Comparison of ENCODE assay signal across 8 cellular contexts in genomic region chr6:11317885-11318771, GRCh38.
DNase-seq lines count a peak whose midpoint lies in the region; ATAC-seq and TF ChIP-seq lines count a peak whose summit lies in the region.

No MANE protein-coding gene starts in this region.

- H3K4me3 Mint-ChIP-seq in activated naive CD4-positive, alpha-beta T cell treated with anti-CD3 and anti-CD28 coated beads, Interleukin-2, amount 50 U/mL, for 24 hours, result no peak overlapping the region
- no peak overlapping the region for H3K4me3 Mint-ChIP-seq in WTC11

- H3K36me3 ChIP-seq in Panc1 (ENCODE audit: control insufficient read depth, insufficient read depth, low read length) (no peaks in the 10 kb centered on the region), hepatocyte (replicated peaks; ENCODE audit: insufficient read depth, low read depth) (no peaks in the 10 kb centered on the region), skeletal muscle satellite cell (ENCODE audit: insufficient read depth, low read length) (no peaks in the 10 kb centered on the region)

- ATAC-seq in HG02610 (IDR thresholded peaks at IDR 0.05; ENCODE audit: unreplicated experiment) (peak; percentile 81), Panc1 (no peak), WTC11 (no peak)

- WGBS in hepatocyte (ENCODE audit: low lambda C conversion rate, missing lambda C conversion rate), result 58% methylated on average over 11 of the region's 11 CpGs

- peak overlapping the region; percentile 88 for H3K27ac Mint-ChIP-seq in activated naive CD4-positive, alpha-beta T cell treated with anti-CD3 and anti-CD28 coated beads, Interleukin-2, amount 50 U/mL, for 24 hours
- no peak overlapping the region for H3K27ac Mint-ChIP-seq in WTC11

- no peaks in the 10 kb centered on the region for H3K9me3 Mint-ChIP-seq in activated naive CD4-positive, alpha-beta T cell treated with anti-CD3 and anti-CD28 coated beads, Interleukin-2, amount 50 U/mL, for 24 hours
- peaks cover 15% of the 10 kb centered on the region for H3K9me3 Mint-ChIP-seq in WTC11

- BruUV-seq in Panc1 (replicated peaks; lab: Mats Ljungman, UMichigan), result no TSS peak

- no peaks in the 10 kb centered on the region for H4K20me1 ChIP-seq in hepatocyte (ENCODE audit: insufficient read depth, poor library complexity, severe bottlenecking)

- CTCF ChIA-PET in Panc1 (lab: Charles Lee), result no interaction called here
- CTCF ChIA-PET in WTC11 (lab: Charles Lee), result interaction anchor here (0.6 kb wide), 1 partner anchor 178 kb away, joined by 3 read pairs; no protein-coding TSS in a partner anchor

- H3K27ac ChIP-seq in Panc1 (ENCODE audit: low read length), result no peak overlapping the region
- peak overlapping the region; percentile 91 for H3K27ac ChIP-seq in hepatocyte

- H3K36me3 Mint-ChIP-seq in activated naive CD4-positive, alpha-beta T cell treated with anti-CD3 and anti-CD28 coated beads, Interleukin-2, amount 50 U/mL, for 24 hours, result peaks cover 42% of the 10 kb centered on the region
- H3K36me3 Mint-ChIP-seq in WTC11, result no peaks in the 10 kb centered on the region

- in situ Hi-C loops in Panc1 (cut with HindIII; ENCODE audit: low pct_unique_long_range_greater_than_20kb, low sequenced_read_pairs), result no loop called here

- intact Hi-C loops in Panc1 (cut with micrococcal nuclease; ENCODE audit: unreplicated experiment), result no loop called here

- H3K4me3 ChIP-seq in Panc1 (ENCODE audit: low read depth in 2 of 2, low read length in 2 of 2) (no peak overlapping the region), hepatocyte (no peak overlapping the region), skeletal muscle satellite cell (ENCODE audit: low read length) (peak overlapping the region; percentile 37)

- peak overlapping the region; percentile 68 for H3K9ac ChIP-seq in skeletal muscle satellite cell (ENCODE audit: low read depth, low read length)

- H3K9me2 ChIP-seq in hepatocyte (replicated peaks; ENCODE audit: insufficient read depth), result no peaks in the 10 kb centered on the region

- H3K4me1 ChIP-seq in Panc1 (ENCODE audit: control insufficient read depth, insufficient read depth, low read length), result no peaks in the 10 kb centered on the region; the same call in 1 of the 2 replicates
- peaks cover 34% of the 10 kb centered on the region for H3K4me1 ChIP-seq in hepatocyte (ENCODE audit: insufficient read depth)
- H3K4me1 ChIP-seq in skeletal muscle satellite cell (ENCODE audit: control insufficient read depth, insufficient read depth, low read length), result peaks cover 35% of the 10 kb centered on the region

- TF ChIP-seq CTCF in Panc1 (IDR thresholded peaks at IDR 0.05) (no peak), hepatocyte (IDR thresholded peaks at IDR 0.05; ENCODE audit: poor library complexity) (no peak), WTC11 (IDR thresholded peaks at IDR 0.05) (no peak)

- peaks cover 52% of the 10 kb centered on the region for H3K4me1 Mint-ChIP-seq in activated naive CD4-positive, alpha-beta T cell treated with anti-CD3 and anti-CD28 coated beads, Interleukin-2, amount 50 U/mL, for 24 hours
- H3K4me1 Mint-ChIP-seq in WTC11, result peaks cover 10% of the 10 kb centered on the region

- no peak overlapping the region for H2AFZ ChIP-seq in hepatocyte

- H3K27me3 ChIP-seq in Panc1 (ENCODE audit: control insufficient read depth, insufficient read depth, low read length) (no peaks in the 10 kb centered on the region), hepatocyte (no peaks in the 10 kb centered on the region), skeletal muscle satellite cell (ENCODE audit: control insufficient read depth, insufficient read depth, low read length) (no peaks in the 10 kb centered on the region)

- DNase-seq in ELR (ENCODE audit: low read depth) (peak; percentile 97), Panc1 (ENCODE audit: low read depth, low spot score) (peak; percentile 22), hepatocyte (ENCODE audit: low spot score) (peak; percentile 91), NCI-H146 (lab: John Stamatoyannopoulos, UW) (no peak), WTC11 (ENCODE audit: low spot score) (no peak)

- no peaks in the 10 kb centered on the region for H3K27me3 Mint-ChIP-seq in activated naive CD4-positive, alpha-beta T cell treated with anti-CD3 and anti-CD28 coated beads, Interleukin-2, amount 50 U/mL, for 24 hours
- H3K27me3 Mint-ChIP-seq in WTC11 (ENCODE audit: low read depth), result no peaks in the 10 kb centered on the region

- no peaks in the 10 kb centered on the region for H3K79me2 ChIP-seq in hepatocyte

- H3K9me3 ChIP-seq in Panc1 (ENCODE audit: control insufficient read depth, insufficient read depth, low read depth, low read length) (no peaks in the 10 kb centered on the region), hepatocyte (ENCODE audit: low read depth) (no peaks in the 10 kb centered on the region), skeletal muscle satellite cell (replicated peaks; ENCODE audit: low read length) (no peaks in the 10 kb centered on the region)

- POLR2A ChIA-PET in Panc1 (lab: Charles Lee), result no interaction called here
- POLR2A ChIA-PET in WTC11 (lab: Charles Lee), result no interaction called here

- H3K4me2 ChIP-seq in hepatocyte (peak overlapping the region; percentile 42), skeletal muscle satellite cell (ENCODE audit: low read length) (peak overlapping the region; percentile 60)

TF ChIP-seq in WTC11, 78 proteins besides CTCF, POLR2A, EP300 and RAD21 (continues in another document):
- TF ChIP-seq E2F5 (CRISPR knock-in tag; IDR thresholded peaks at IDR 0.05) (no peak), RORB (CRISPR knock-in tag; IDR thresholded peaks at IDR 0.05) (no peak), ESRRA (CRISPR knock-in tag; IDR thresholded peaks at IDR 0.05; ENCODE audit: borderline replicate concordance) (no peak), NR3C1 (CRISPR knock-in tag; conservative IDR thresholded peaks at IDR 0.05; ENCODE audit: low read depth) (no peak), ATF3 (CRISPR knock-in tag; conservative IDR thresholded peaks at IDR 0.05) (no peak), MYBL2 (CRISPR knock-in tag; IDR thresholded peaks at IDR 0.05) (no peak), SOX15 (CRISPR knock-in tag; IDR thresholded peaks at IDR 0.05) (no peak), PRDM15 (CRISPR knock-in tag; IDR thresholded peaks at IDR 0.05) (no peak), ZNF671 (CRISPR knock-in tag; IDR thresholded peaks at IDR 0.05) (no peak), STAT6 (CRISPR knock-in tag; conservative IDR thresholded peaks at IDR 0.05; ENCODE audit: low read depth) (no peak)

Comparison
In these comparisons a context has a peak if more than half of its experiments do, and no peak if none do; other contexts are left out.
1. DNase-seq: peak in ELR (single experiment), Panc1 (single experiment) and hepatocyte (single experiment); none in NCI-H146 (single experiment) and WTC11 (single experiment).